In genomic region chr6:156928972-156929371, GRCh38 we compare ENCODE assay signal across 20 cellular contexts.
DNase-seq lines count a peak whose midpoint lies in the region; ATAC-seq and TF ChIP-seq lines count a peak whose summit lies in the region.
"Had no signal": no experiment of that assay in that cellular context is flagged by ENCODE, and none has a peak within 500 bp of the region (broad histone marks: within the 10 kb centered on the region; RNA-seq: fewer than 3 reads in every experiment).

No MANE protein-coding gene starts in this region.

- POLR2A ChIA-PET in activated CD4-positive, alpha-beta T cell treated with anti-CD3 and anti-CD28 coated beads, Interleukin-2, amount 10 ng/mL, durations not matched to agents 7 days and 5 days (lab: Charles Lee) = no interaction called here
- POLR2A ChIA-PET in GM10248 (lab: Yijun Ruan, JAX) = no interaction called here

- peaks cover 37% of the 10 kb centered on the region for H3K4me1 Mint-ChIP-seq in activated CD4-positive, alpha-beta T cell treated with anti-CD3 and anti-CD28 coated beads, Interleukin-2, amount 10 ng/mL, durations not matched to agents 7 days and 5 days
- peaks cover 71% of the 10 kb centered on the region for H3K4me1 Mint-ChIP-seq in activated naive CD4-positive, alpha-beta T cell treated with anti-CD3 and anti-CD28 coated beads for 36 hours (ENCODE audit: low read depth)
- H3K4me1 Mint-ChIP-seq in effector memory CD8-positive, alpha-beta T cell (ENCODE audit: low read depth in 2 of 2) = peaks cover 59 to 76% of the 10 kb centered on the region in 2 donors
- H3K4me1 Mint-ChIP-seq in stimulated activated naive CD8-positive, alpha-beta T cell treated with anti-CD3 and anti-CD28 coated beads, Interleukin-15, amount 100 ng/mL, for 72 hours = peaks cover 76% of the 10 kb centered on the region

- H3K4me3 Mint-ChIP-seq in activated CD4-positive, alpha-beta T cell treated with anti-CD3 and anti-CD28 coated beads, Interleukin-2, amount 10 ng/mL, durations not matched to agents 7 days and 5 days = no peak overlapping the region
- no peak overlapping the region for H3K4me3 Mint-ChIP-seq in activated naive CD4-positive, alpha-beta T cell treated with anti-CD3 and anti-CD28 coated beads for 36 hours
- H3K4me3 Mint-ChIP-seq in effector memory CD8-positive, alpha-beta T cell = no peak overlapping the region
- H3K4me3 Mint-ChIP-seq in stimulated activated naive CD8-positive, alpha-beta T cell treated with anti-CD3 and anti-CD28 coated beads, Interleukin-15, amount 100 ng/mL, for 72 hours = no peak overlapping the region

- no peak for ATAC-seq in effector memory CD8-positive, alpha-beta T cell (replicated peaks)
- ATAC-seq in stimulated activated naive CD8-positive, alpha-beta T cell treated with anti-CD3 and anti-CD28 coated beads, Interleukin-15, amount 100 ng/mL, for 72 hours = peak; percentile 79
- ATAC-seq in GM21529 (IDR thresholded peaks at IDR 0.05; ENCODE audit: unreplicated experiment) = no peak
- ATAC-seq: HCT116 had no signal

- no peaks in the 10 kb centered on the region for H3K27me3 Mint-ChIP-seq in activated CD4-positive, alpha-beta T cell treated with anti-CD3 and anti-CD28 coated beads, Interleukin-2, amount 10 ng/mL, durations not matched to agents 7 days and 5 days
- no peaks in the 10 kb centered on the region for H3K27me3 Mint-ChIP-seq in activated naive CD4-positive, alpha-beta T cell treated with anti-CD3 and anti-CD28 coated beads for 36 hours (ENCODE audit: low read depth)
- no peaks in the 10 kb centered on the region for H3K27me3 Mint-ChIP-seq in effector memory CD8-positive, alpha-beta T cell
- H3K27me3 Mint-ChIP-seq in stimulated activated naive CD8-positive, alpha-beta T cell treated with anti-CD3 and anti-CD28 coated beads, Interleukin-15, amount 100 ng/mL, for 72 hours = no peaks in the 10 kb centered on the region

- intact Hi-C loops in activated naive CD4-positive, alpha-beta T cell treated with anti-CD3 and anti-CD28 coated beads for 36 hours (cut with micrococcal nuclease) = no loop called here

- peaks cover 4% of the 10 kb centered on the region for H3K36me3 Mint-ChIP-seq in activated CD4-positive, alpha-beta T cell treated with anti-CD3 and anti-CD28 coated beads, Interleukin-2, amount 10 ng/mL, durations not matched to agents 7 days and 5 days (ENCODE audit: low read depth)
- H3K36me3 Mint-ChIP-seq in activated naive CD4-positive, alpha-beta T cell treated with anti-CD3 and anti-CD28 coated beads for 36 hours (ENCODE audit: low read depth) = no peaks in the 10 kb centered on the region
- H3K36me3 Mint-ChIP-seq in effector memory CD8-positive, alpha-beta T cell (ENCODE audit: insufficient read depth) = no peaks in the 10 kb centered on the region

- no peak for TF ChIP-seq CTCF in GM10248 (IDR thresholded peaks at IDR 0.05; ENCODE audit: control extremely low read depth, extremely low read depth, low read depth, missing control alignments)

- H3K9me3 Mint-ChIP-seq in activated CD4-positive, alpha-beta T cell treated with anti-CD3 and anti-CD28 coated beads, Interleukin-2, amount 10 ng/mL, durations not matched to agents 7 days and 5 days = no peaks in the 10 kb centered on the region
- H3K9me3 Mint-ChIP-seq in activated naive CD4-positive, alpha-beta T cell treated with anti-CD3 and anti-CD28 coated beads for 36 hours = no peaks in the 10 kb centered on the region
- H3K9me3 Mint-ChIP-seq in effector memory CD8-positive, alpha-beta T cell = no peaks in the 10 kb centered on the region
- no peaks in the 10 kb centered on the region for H3K9me3 Mint-ChIP-seq in stimulated activated naive CD8-positive, alpha-beta T cell treated with anti-CD3 and anti-CD28 coated beads, Interleukin-15, amount 100 ng/mL, for 72 hours

- peak; percentile 25 for DNase-seq in activated CD4-positive, alpha-beta T cell treated with anti-CD3 and anti-CD28 coated beads for 48 hours
- no peak for DNase-seq in activated CD4-positive, alpha-beta T cell treated with anti-CD3 and anti-CD28 coated beads, Interleukin-2, amount 10 ng/mL, durations not matched to agents 7 days and 5 days
- DNase-seq in activated naive CD4-positive, alpha-beta T cell treated with anti-CD3 and anti-CD28 coated beads for 36 hours = peak; percentile 47
- no peak for DNase-seq in activated naive CD4-positive, alpha-beta T cell treated with Interleukin-2 at 50 U/mL for 16 hours
- no peak for DNase-seq in effector memory CD8-positive, alpha-beta T cell
- no peak for DNase-seq in stimulated activated naive CD8-positive, alpha-beta T cell treated with anti-CD3 and anti-CD28 coated beads, Interleukin-15, amount 100 ng/mL, for 72 hours
- no peak for DNase-seq in GM10248 (ENCODE audit: extremely low spot score)
- DNase-seq: AML-193, DMS53, GDM1, GOT3, KG1, NCI-H1092, NCI-H1436, NCI-H187 treated with DMSO at 0.1 percent for 48 hours, NCI-H748 treated with DMSO at 0.1 percent for 48 hours, PC-9, RPMI8226 had no signal

- CTCF ChIA-PET in activated CD4-positive, alpha-beta T cell treated with anti-CD3 and anti-CD28 coated beads, Interleukin-2, amount 10 ng/mL, durations not matched to agents 7 days and 5 days (lab: Charles Lee) = no interaction called here
- CTCF ChIA-PET in activated naive CD4-positive, alpha-beta T cell treated with anti-CD3 and anti-CD28 coated beads for 36 hours (lab: Charles Lee) = interaction anchor here (0.6 kb wide), 2 partner anchors 14 to 1284 kb away, joined by 3 to 4 read pairs; no protein-coding TSS in a partner anchor
- CTCF ChIA-PET in GM10248 (lab: Yijun Ruan, JAX) = no interaction called here

- no peak overlapping the region for H3K27ac Mint-ChIP-seq in activated CD4-positive, alpha-beta T cell treated with anti-CD3 and anti-CD28 coated beads, Interleukin-2, amount 10 ng/mL, durations not matched to agents 7 days and 5 days
- no peak overlapping the region for H3K27ac Mint-ChIP-seq in activated naive CD4-positive, alpha-beta T cell treated with anti-CD3 and anti-CD28 coated beads for 36 hours
- peak overlapping the region; percentile 42 to 79 for H3K27ac Mint-ChIP-seq in effector memory CD8-positive, alpha-beta T cell
- peak overlapping the region in 1 of 2 donors; percentile 73 for H3K27ac Mint-ChIP-seq in stimulated activated naive CD8-positive, alpha-beta T cell treated with anti-CD3 and anti-CD28 coated beads, Interleukin-15, amount 100 ng/mL, for 72 hours

Comparison
In these comparisons a context has a peak if more than half of its experiments do, and no peak if none do; other contexts are left out.
1. DNase-seq: peak in activated CD4-positive, alpha-beta T cell treated with anti-CD3 and anti-CD28 coated beads for 48 hours (single experiment) and activated naive CD4-positive, alpha-beta T cell treated with anti-CD3 and anti-CD28 coated beads for 36 hours (single experiment); none in activated CD4-positive, alpha-beta T cell treated with anti-CD3 and anti-CD28 coated beads, Interleukin-2, amount 10 ng/mL, durations not matched to agents 7 days and 5 days (single experiment), activated naive CD4-positive, alpha-beta T cell treated with Interleukin-2 at 50 U/mL for 16 hours (single experiment), effector memory CD8-positive, alpha-beta T cell (0 of 3), stimulated activated naive CD8-positive, alpha-beta T cell treated with anti-CD3 and anti-CD28 coated beads, Interleukin-15, amount 100 ng/mL, for 72 hours (0 of 2) and GM10248 (single experiment).
2. H3K27ac Mint-ChIP-seq: peak in effector memory CD8-positive, alpha-beta T cell (2 of 2); none in activated CD4-positive, alpha-beta T cell treated with anti-CD3 and anti-CD28 coated beads, Interleukin-2, amount 10 ng/mL, durations not matched to agents 7 days and 5 days (single experiment) and activated naive CD4-positive, alpha-beta T cell treated with anti-CD3 and anti-CD28 coated beads for 36 hours (single experiment).